In the genomic region with DNA sequence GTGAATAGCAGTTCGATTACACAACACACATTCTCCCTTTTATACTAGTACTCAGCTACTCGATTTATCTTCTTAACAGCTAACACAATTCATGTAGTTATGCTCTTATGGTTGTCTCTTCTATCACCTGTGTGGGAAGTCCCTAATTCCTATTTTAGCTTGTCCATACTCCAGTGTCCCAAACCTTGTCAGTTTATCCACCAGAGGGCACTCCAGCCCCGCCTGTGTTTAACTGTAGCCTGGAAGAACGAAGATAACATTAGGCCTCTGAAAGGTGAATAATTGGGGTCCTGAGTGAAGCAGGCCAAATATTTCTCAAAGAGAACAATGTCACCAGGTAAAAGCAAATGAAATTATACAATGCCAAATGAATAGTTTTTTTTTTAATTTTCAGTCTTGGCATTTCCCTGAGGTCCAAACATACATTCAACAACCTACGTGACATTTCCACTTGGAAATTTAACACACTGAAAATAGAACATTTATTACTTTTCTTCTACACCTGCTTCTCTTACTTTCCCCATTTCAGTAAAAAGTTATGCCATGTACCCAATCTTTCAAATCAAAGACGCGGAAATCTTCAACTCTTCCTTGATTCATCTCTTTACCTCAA, we compare ENCODE assay signal across 8 cellular contexts.
DNase-seq lines count a peak whose midpoint lies in the region; ATAC-seq lines count a peak whose summit lies in the region.

No MANE protein-coding gene starts in this region.

- ATAC-seq in GM18520 (IDR thresholded peaks at IDR 0.05; ENCODE audit: unreplicated experiment) = peak; percentile 74
- peak; percentile 87 for ATAC-seq in HG03025 (IDR thresholded peaks at IDR 0.05; ENCODE audit: low FRiP score, unreplicated experiment)
- ATAC-seq in stimulated activated naive CD8-positive, alpha-beta T cell treated with anti-CD3 and anti-CD28 coated beads, Interleukin-15, Interleukin-2, amounts not matched to agents 100 U/mL and 50 U/mL, for 24 hours = peak; percentile 73

- DNase-seq in COLO829 (ENCODE audit: low spot score) = peak; percentile 10
- peak; percentile 6 for DNase-seq in NCI-H510A (lab: John Stamatoyannopoulos, UW)
- DNase-seq in anterior cingulate cortex (lab: John Stamatoyannopoulos, UW) = peak in 52 of 58 donors; percentile 0 to 77 (median 19)
- peak; percentile 51 for DNase-seq in iPS DF 4.7 (ENCODE audit: extremely low read depth, low spot score)
- peak; percentile 42 for DNase-seq in stimulated activated naive CD8-positive, alpha-beta T cell treated with anti-CD3 and anti-CD28 coated beads, Interleukin-15, Interleukin-2, amounts not matched to agents 100 U/mL and 50 U/mL, for 24 hours
- DNase-seq in activated T-cell treated with anti-CD3 and anti-CD28 coated beads for 4 hours = no peak
